30 cellular contexts compared by ENCODE assay signal in the genomic region with DNA sequence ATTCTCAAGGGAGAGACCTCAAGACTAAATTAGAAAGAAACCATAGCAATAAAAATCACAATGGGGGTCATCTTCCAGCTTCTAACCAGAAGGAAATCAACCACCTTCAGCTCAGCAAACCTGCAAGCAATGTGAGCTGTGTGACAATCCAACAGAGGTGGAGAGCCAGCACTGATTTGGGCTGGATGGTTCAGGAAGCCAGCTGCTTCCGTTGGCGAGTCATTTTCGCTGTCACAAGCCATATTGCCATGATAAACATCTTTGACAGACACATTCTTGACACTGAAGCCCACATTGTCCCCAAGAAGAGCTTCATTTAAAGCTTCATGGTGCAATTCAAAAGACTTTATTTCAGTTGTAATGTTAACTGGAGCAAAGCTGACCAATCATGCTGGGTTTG.
"Had no signal": no experiment of that assay in that cellular context is flagged by ENCODE, and none has a peak within 500 bp of the region (broad histone marks: within the 10 kb centered on the region; RNA-seq: fewer than 3 reads in every experiment).

No MANE protein-coding gene starts in this region.

- H3K4me1 ChIP-seq: adrenal gland, body of pancreas had no signal

- H3K4me3 Mint-ChIP-seq: activated CD8-positive, alpha-beta T cell treated with anti-CD3 and anti-CD28 coated beads for 36 hours; activated naive CD4-positive, alpha-beta T cell treated with anti-CD3 and anti-CD28 coated beads for 36 hours; activated naive CD4-positive, alpha-beta T cell treated with anti-CD3 and anti-CD28 coated beads, Interleukin-2, amount 50 U/mL, for 24 hours; activated naive CD8-positive, alpha-beta T cell treated with anti-CD3 and anti-CD28 coated beads for 36 hours; activated naive CD8-positive, alpha-beta T cell treated with anti-CD3 and anti-CD28 coated beads, Interleukin-2, amount 50 U/mL, for 24 hours; activated T-cell treated with anti-CD3 and anti-CD28 coated beads, Interleukin-2, amount 50 U/mL, for 4 hours; activated T-helper 17 cell treated with anti-CD3 and anti-CD28 coated beads, Interleukin-2, amount 50 U/mL, for 72 hours; endodermal cell; WTC11 had no signal

- H3K27me3 Mint-ChIP-seq: activated CD8-positive, alpha-beta T cell treated with anti-CD3 and anti-CD28 coated beads for 36 hours had no signal

- FAIRE-seq: frontal cortex, TTC549 had no signal

- ATAC-seq: activated CD4-positive, CD25-positive, alpha-beta regulatory T cell treated with anti-CD3 and anti-CD28 coated beads, Interleukin-2, amount 50 U/mL, for 24 hours; activated CD8-positive, alpha-beta T cell treated with anti-CD3 and anti-CD28 coated beads for 36 hours; activated naive CD8-positive, alpha-beta T cell treated with anti-CD3 and anti-CD28 coated beads, Interleukin-2, amount 50 U/mL, for 24 hours; activated T-cell treated with anti-CD3 and anti-CD28 coated beads, Interleukin-2, amount 50 U/mL, for 4 hours; activated T-helper 17 cell treated with anti-CD3 and anti-CD28 coated beads, Interleukin-2, amount 50 U/mL, for 72 hours; body of pancreas; esophagus mucosa; WTC11 had no signal

- H3K36me3 ChIP-seq: adrenal gland had no signal

- H3K36me3 Mint-ChIP-seq: activated naive CD4-positive, alpha-beta T cell treated with anti-CD3 and anti-CD28 coated beads, Interleukin-2, amount 50 U/mL, for 24 hours; activated naive CD8-positive, alpha-beta T cell treated with anti-CD3 and anti-CD28 coated beads for 36 hours; WTC11 had no signal

- H3K27ac Mint-ChIP-seq: activated CD8-positive, alpha-beta T cell treated with anti-CD3 and anti-CD28 coated beads for 36 hours; activated naive CD4-positive, alpha-beta T cell treated with anti-CD3 and anti-CD28 coated beads for 36 hours; activated naive CD4-positive, alpha-beta T cell treated with anti-CD3 and anti-CD28 coated beads, Interleukin-2, amount 50 U/mL, for 24 hours; activated naive CD8-positive, alpha-beta T cell treated with anti-CD3 and anti-CD28 coated beads for 36 hours; activated naive CD8-positive, alpha-beta T cell treated with anti-CD3 and anti-CD28 coated beads, Interleukin-2, amount 50 U/mL, for 24 hours; activated T-helper 17 cell treated with anti-CD3 and anti-CD28 coated beads, Interleukin-2, amount 50 U/mL, for 72 hours; endodermal cell; WTC11 had no signal

- H3K27ac ChIP-seq: adrenal gland, body of pancreas, dorsolateral prefrontal cortex, VCaP had no signal

- H3K4me3 ChIP-seq: adrenal gland, body of pancreas, dorsolateral prefrontal cortex had no signal

- DNase-seq: activated CD4-positive, alpha-beta T cell treated with anti-CD3 and anti-CD28 coated beads for 48 hours; activated CD4-positive, alpha-beta T cell treated with anti-CD3 and anti-CD28 coated beads, Interleukin-2, amount 50 U/mL, for 1 hour; activated CD4-positive, alpha-beta T cell treated with anti-CD3 and anti-CD28 coated beads, Interleukin-2, amount 50 U/mL, for 48 hours; activated CD8-positive, alpha-beta memory T cell treated with anti-CD3 and anti-CD28 coated beads for 24 hours; activated CD8-positive, alpha-beta T cell treated with anti-CD3 and anti-CD28 coated beads for 36 hours; activated effector memory CD4-positive, alpha-beta T cell treated with Interleukin-2 at 50 U/mL for 16 hours; activated naive CD4-positive, alpha-beta T cell treated with anti-CD3 and anti-CD28 coated beads for 36 hours; activated naive CD8-positive, alpha-beta T cell treated with anti-CD3 and anti-CD28 coated beads for 36 hours; activated naive CD8-positive, alpha-beta T cell treated with anti-CD3 and anti-CD28 coated beads, Interleukin-2, amount 50 U/mL, for 24 hours; activated T-cell treated with anti-CD3 and anti-CD28 coated beads, Interleukin-2, amount 50 U/mL, for 4 hours; adrenal gland; amygdala; aorta; body of pancreas; caudate nucleus; cortex of kidney; dorsolateral prefrontal cortex; effector memory CD4-positive, alpha-beta T cell; endodermal cell; foreskin fibroblast; head of caudate nucleus; hippocampal formation had no signal

- H3K9me3 ChIP-seq: adrenal gland, body of pancreas had no signal

- H3K4me1 Mint-ChIP-seq: activated naive CD4-positive, alpha-beta T cell treated with anti-CD3 and anti-CD28 coated beads, Interleukin-2, amount 50 U/mL, for 24 hours; activated naive CD8-positive, alpha-beta T cell treated with anti-CD3 and anti-CD28 coated beads for 36 hours; activated naive CD8-positive, alpha-beta T cell treated with anti-CD3 and anti-CD28 coated beads, Interleukin-2, amount 50 U/mL, for 24 hours; activated T-helper 17 cell treated with anti-CD3 and anti-CD28 coated beads, Interleukin-2, amount 50 U/mL, for 72 hours; endodermal cell; WTC11 had no signal

- H3K27me3 ChIP-seq: adrenal gland, body of pancreas had no signal
